In genomic region chr6:168281314-168281713, GRCh38 we compare ENCODE assay signal across 5 cellular contexts. TPM values are rescaled to one million over a fixed set of nuclear protein-coding genes. Genes with fewer than 3 reads are reported as not detected.
"Had no signal": no experiment of that assay in that cellular context is flagged by ENCODE, and none has a peak within 500 bp of the region (broad histone marks: within the 10 kb centered on the region; RNA-seq: fewer than 3 reads in every experiment).

No MANE protein-coding gene starts in this region.

RNA-seq across cellular contexts. Expression of gene DACT2, which starts 38.3 kb away (rescaled TPM):
- total RNA-seq: activated B cell treated with CpG ODN at 0.5 μM for 24 hours; activated CD8-positive, alpha-beta T cell treated with anti-CD3 and anti-CD28 coated beads, Interleukin-2, amount 10 ng/mL, durations not matched to agents 7 days and 5 days; activated naive CD4-positive, alpha-beta T cell treated with anti-CD3 and anti-CD28 coated beads for 36 hours; activated naive CD4-positive, alpha-beta T cell treated with anti-CD3 and anti-CD28 coated beads, Interleukin-2, amount 50 U/mL, for 72 hours; activated naive CD8-positive, alpha-beta T cell treated with anti-CD3 and anti-CD28 coated beads for 36 hours had no signal
